11 cellular contexts compared by ENCODE assay signal in the genomic region with DNA sequence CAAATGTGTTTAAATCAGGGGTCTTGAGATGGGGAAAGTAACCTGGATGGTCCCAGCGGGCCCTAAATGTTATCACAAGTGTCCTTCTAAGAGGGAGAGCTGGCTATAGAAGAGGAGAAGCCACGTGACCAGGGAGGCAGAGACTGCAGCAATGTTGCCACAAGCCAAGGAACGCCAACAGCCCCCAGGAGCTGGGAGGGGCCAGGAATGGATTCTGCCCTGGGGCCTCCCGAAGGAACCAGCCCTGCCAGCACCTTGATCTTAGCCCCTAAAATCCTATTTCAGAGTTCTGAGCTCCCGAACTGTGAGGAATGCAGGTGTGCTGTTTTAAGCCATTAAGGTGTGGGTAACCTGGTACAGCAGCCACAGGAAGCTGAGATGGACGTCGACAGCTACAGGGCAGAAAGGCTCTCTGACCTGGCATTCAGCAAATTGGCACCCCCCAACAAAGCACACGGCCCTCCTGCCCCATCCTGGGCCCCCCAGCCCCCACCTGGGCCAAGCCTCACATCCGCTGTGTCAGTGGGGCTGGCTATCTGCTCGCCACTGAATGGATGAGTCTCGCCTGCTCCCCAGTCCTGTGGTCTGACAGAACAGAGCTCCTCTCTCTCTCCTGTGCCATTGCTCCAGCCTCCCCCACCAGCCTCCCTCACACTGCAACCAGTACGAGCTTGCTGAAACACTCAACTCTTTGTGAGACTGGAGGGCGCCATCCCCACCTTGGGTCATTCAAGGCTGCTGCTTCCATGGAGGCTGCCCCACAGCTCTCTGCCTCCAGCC.
DNase-seq lines count a peak whose midpoint lies in the region; ATAC-seq and TF ChIP-seq lines count a peak whose summit lies in the region.
"Had no signal": no experiment of that assay in that cellular context is flagged by ENCODE, and none has a peak within 500 bp of the region (broad histone marks: within the 10 kb centered on the region; RNA-seq: fewer than 3 reads in every experiment).

No MANE protein-coding gene starts in this region.

- H3K9me2 ChIP-seq in hepatocyte (replicated peaks; ENCODE audit: insufficient read depth) = no peaks in the 10 kb centered on the region

- no peak for DNase-seq in AG04450 (ENCODE audit: low read depth, low spot score)
- no peak for DNase-seq in adipocyte (ENCODE audit: low read depth)
- peak; percentile 4 for DNase-seq in hepatocyte (ENCODE audit: low spot score)
- peak in 1 of 2 donors; percentile 16 for DNase-seq in psoas muscle
- no peak for DNase-seq in NCI-H1436 (lab: John Stamatoyannopoulos, UW)
- no peak for DNase-seq in KG1 (lab: John Stamatoyannopoulos, UW)
- DNase-seq: activated effector memory CD4-positive, alpha-beta T cell treated with Interleukin-2 at 50 U/mL for 16 hours; NCI-H524 had no signal

- POLR2A ChIA-PET in AG04450 (lab: Yijun Ruan, JAX) = interaction anchor here (0.7 to 2.1 kb wide), 5 partner anchors 7 to 406 kb away, joined by 3 to 15 read pairs (median 4); partner anchors contain the start of gene ZNF354B

- no peak overlapping the region for H3K4me2 ChIP-seq in hepatocyte

- peaks cover 8% of the 10 kb centered on the region; the same call in 1 of the 2 replicates for H3K9me3 ChIP-seq in AG04450 (ENCODE audit: control insufficient read depth, insufficient read depth, low read length)
- H3K9me3 ChIP-seq in adipocyte (ENCODE audit: control insufficient read depth, low read length) = no peaks in the 10 kb centered on the region
- H3K9me3 ChIP-seq in hepatocyte (ENCODE audit: low read depth) = no peaks in the 10 kb centered on the region
- no peaks in the 10 kb centered on the region for H3K9me3 ChIP-seq in psoas muscle

- H3K36me3 ChIP-seq in adipocyte (ENCODE audit: control insufficient read depth, insufficient read depth, low read length, severe bottlenecking) (peaks cover 13% of the 10 kb centered on the region), hepatocyte (replicated peaks; ENCODE audit: insufficient read depth, low read depth) (no peaks in the 10 kb centered on the region), psoas muscle (ENCODE audit: insufficient read depth in 1 of 2, low read depth in 1 of 2) (no peaks in the 10 kb centered on the region)

- no peak for ATAC-seq in psoas muscle
- ATAC-seq in GM21526 (IDR thresholded peaks at IDR 0.05; ENCODE audit: low FRiP score, unreplicated experiment) = no peak
- ATAC-seq in HG03039 (IDR thresholded peaks at IDR 0.05; ENCODE audit: unreplicated experiment) = no peak

- H3K4me1 ChIP-seq in adipocyte (ENCODE audit: control insufficient read depth, insufficient read depth, low read length) (peaks cover 72% of the 10 kb centered on the region), hepatocyte (ENCODE audit: insufficient read depth) (peaks cover 50% of the 10 kb centered on the region), psoas muscle (peaks cover 17% of the 10 kb centered on the region)
- H3K4me1 ChIP-seq: parathyroid adenoma had no signal

- H3K9ac ChIP-seq in adipocyte (ENCODE audit: low read length) = peak overlapping the region; percentile 87
- H3K9ac ChIP-seq: parathyroid adenoma had no signal

- H3K27me3 ChIP-seq in AG04450 (ENCODE audit: control insufficient read depth, insufficient read depth, low read length) (no peaks in the 10 kb centered on the region), adipocyte (replicated peaks; ENCODE audit: control insufficient read depth, insufficient read depth, low read length) (no peaks in the 10 kb centered on the region), hepatocyte (no peaks in the 10 kb centered on the region), psoas muscle (ENCODE audit: insufficient read depth in 3 of 3, low read length in 2 of 3) (no peaks in the 10 kb centered on the region)

- peak overlapping the region; percentile 99 for H3K27ac ChIP-seq in AG04450 (ENCODE audit: low read depth, low read length)
- peak overlapping the region; percentile 89 for H3K27ac ChIP-seq in hepatocyte
- peak overlapping the region; percentile 59 for H3K27ac ChIP-seq in psoas muscle
- H3K27ac ChIP-seq: parathyroid adenoma had no signal

- WGBS in hepatocyte (ENCODE audit: low lambda C conversion rate, missing lambda C conversion rate) = 85% methylated on average over 13 of the region's 13 CpGs
- WGBS in psoas muscle, 3 donors = 77 to 78% (median 78%) methylated on average over 13 of the region's 13 CpGs

- no peak overlapping the region for H2AFZ ChIP-seq in hepatocyte
- H2AFZ ChIP-seq: parathyroid adenoma had no signal

- CTCF ChIA-PET in AG04450 (lab: Charles Lee) = interaction anchor here (0.6 to 1.5 kb wide), 4 partner anchors 7 to 99 kb away, joined by 3 to 8 read pairs (median 3); no protein-coding TSS in a partner anchor

- TF ChIP-seq CTCF in AG04450 (IDR thresholded peaks at IDR 0.05; ENCODE audit: low read depth, low read length) (no peak), hepatocyte (IDR thresholded peaks at IDR 0.05; ENCODE audit: poor library complexity) (no peak), psoas muscle (IDR thresholded peaks at IDR 0.05) (no peak)

- H3K4me3 ChIP-seq in AG04450 (ENCODE audit: low read depth, low read length) = no peak overlapping the region
- H3K4me3 ChIP-seq in adipocyte (ENCODE audit: low read length) = peak overlapping the region; percentile 43
- H3K4me3 ChIP-seq in hepatocyte = no peak overlapping the region
- H3K4me3 ChIP-seq in psoas muscle = no peak overlapping the region

- no peaks in the 10 kb centered on the region for H3K79me2 ChIP-seq in hepatocyte
- H3K79me2 ChIP-seq: parathyroid adenoma had no signal

- intact Hi-C loops in psoas muscle (cut with DNase I) = no loop called here

- H4K20me1 ChIP-seq in hepatocyte (ENCODE audit: insufficient read depth, poor library complexity, severe bottlenecking) = no peaks in the 10 kb centered on the region
